Comparison of ENCODE assay signal across 8 cellular contexts in the genomic region with DNA sequence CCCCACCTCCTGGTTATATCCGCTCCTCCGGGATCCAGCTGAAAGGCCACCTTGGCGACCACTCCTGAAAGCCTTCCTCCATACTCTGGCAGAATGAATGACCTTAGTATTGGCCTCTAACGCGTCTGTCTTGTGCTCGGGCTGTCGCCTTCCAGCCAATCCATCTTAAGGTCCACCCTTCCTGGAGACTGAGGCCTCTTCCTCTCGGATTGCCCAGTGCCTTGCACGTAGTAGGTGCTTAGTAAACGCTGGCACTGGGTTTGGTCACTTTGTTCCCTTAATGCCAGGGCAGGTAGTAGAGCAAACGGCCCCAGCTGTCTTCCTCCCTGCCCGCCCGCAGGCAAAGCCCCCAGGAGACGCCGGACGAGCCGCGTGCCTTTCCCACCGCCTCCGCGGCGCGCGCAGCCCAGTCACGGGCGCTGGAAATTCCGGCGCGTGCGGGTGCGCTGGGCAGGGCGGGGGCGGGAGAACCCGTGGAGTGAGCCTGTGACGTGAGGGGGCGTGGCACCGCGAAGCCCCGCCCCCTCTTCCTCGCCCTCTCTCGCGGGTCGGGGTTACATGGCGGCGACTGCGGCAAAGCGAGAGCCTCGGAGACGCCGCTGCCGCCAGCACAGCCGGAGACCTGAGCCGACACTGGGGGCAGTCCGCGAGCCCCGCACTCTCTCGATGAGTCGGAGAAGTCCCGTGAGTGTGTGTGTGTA. TPM values are rescaled to one million over a fixed set of nuclear protein-coding genes. Genes with fewer than 3 reads are reported as not detected.
DNase-seq lines count a peak whose midpoint lies in the region; ATAC-seq, FAIRE-seq and TF ChIP-seq lines count a peak whose summit lies in the region.

A gene (plus strand): TSS at position 527 of the 701 bp plus-strand sequence. CDS start 27,242 bp downstream, outside the sequence.

- peak within 1 kb of the TSS; percentile 82 to 94 for H3K4me3 ChIP-seq in kidney (ENCODE audit: low read length in 2 of 2)

- ATAC-seq in GM18907 (IDR thresholded peaks at IDR 0.05; ENCODE audit: unreplicated experiment) (peak; percentile 72), HG03139 (IDR thresholded peaks at IDR 0.05; ENCODE audit: unreplicated experiment) (peak; percentile 66)
- peak; percentile 71 to 77 for ATAC-seq in activated CD4-positive, CD25-positive, alpha-beta regulatory T cell treated with anti-CD3 and anti-CD28 coated beads, Interleukin-2, amount 50 U/mL, for 24 hours
- peak; percentile 87 for ATAC-seq in central memory CD8-positive, alpha-beta T cell (replicated peaks; ENCODE audit: extremely low read depth, poor library complexity, severe bottlenecking)

- H3K27me3 Mint-ChIP-seq in central memory CD8-positive, alpha-beta T cell: no peaks in the 10 kb centered on the region

- peak within 1 kb of the TSS; percentile 90 for H3K27ac ChIP-seq in kidney (ENCODE audit: low read depth in 2 of 2, low read length in 2 of 2)

- intact Hi-C loops in kidney (cut with DNase I): no loop called here

- no peaks in the 10 kb centered on the region for H3K36me3 ChIP-seq in kidney (ENCODE audit: control insufficient read depth in 1 of 2, insufficient read depth in 2 of 2, low read length in 2 of 2)

- H3K27ac Mint-ChIP-seq in central memory CD8-positive, alpha-beta T cell (ENCODE audit: low read depth): peak within 1 kb of the TSS; percentile 93

- H3K9me3 ChIP-seq in kidney (ENCODE audit: control insufficient read depth in 1 of 2, low read length in 2 of 2): no peaks in the 10 kb centered on the region

- H3K4me1 ChIP-seq in kidney (ENCODE audit: control insufficient read depth in 1 of 2, insufficient read depth in 1 of 2, low read depth in 1 of 2, low read length in 2 of 2): peaks cover 0 to 10% of the 10 kb centered on the region in 2 donors

- H3K4me3 Mint-ChIP-seq in central memory CD8-positive, alpha-beta T cell: peak within 1 kb of the TSS; percentile 96

- H3K36me3 Mint-ChIP-seq in central memory CD8-positive, alpha-beta T cell (ENCODE audit: insufficient read depth): peaks cover 20% of the 10 kb centered on the region

- no peaks in the 10 kb centered on the region for H3K9me3 Mint-ChIP-seq in central memory CD8-positive, alpha-beta T cell

- H3K9ac ChIP-seq in kidney (ENCODE audit: low read length in 2 of 2): peak within 1 kb of the TSS; percentile 20 to 93

- peaks cover 38% of the 10 kb centered on the region for H3K4me1 Mint-ChIP-seq in central memory CD8-positive, alpha-beta T cell

- DNase-seq in AG08396 (ENCODE audit: low spot score) (peak; percentile 99), NCI-H345 treated with DMSO at 0.1 percent for 48 hours (lab: John Stamatoyannopoulos, UW; ENCODE audit: unreplicated experiment) (peak; percentile 45), kidney (peak; percentile 98)
- peak; percentile 88 for DNase-seq in central memory CD8-positive, alpha-beta T cell (ENCODE audit: low spot score in 2 of 2)
- DNase-seq in stimulated activated CD4-positive, alpha-beta T cell treated with anti-CD3 and anti-CD28 coated beads, Interleukin-15, amount 100 ng/mL, for 1 hour (ENCODE audit: low read depth in 1 of 2, low spot score in 1 of 2): peak; percentile 92 to 97

- TF ChIP-seq CTCF in kidney (IDR thresholded peaks at IDR 0.05; ENCODE audit: borderline replicate concordance, extremely low read depth, insufficient read depth): no peak

- no peak for FAIRE-seq in kidney (lab: Jason Lieb, UNC)

RNA-seq across cellular contexts. Expression of the gene that starts here (rescaled TPM):
- total RNA-seq in kidney: 22.9 TPM
- polyA plus RNA-seq in kidney (ENCODE audit: insufficient read depth, low read depth, low replicate concordance): 6.5 TPM

Comparison
In these comparisons a context has a peak if more than half of its experiments do, and no peak if none do; other contexts are left out.
1. Peak in every context shown above with its lines: DNase-seq, ATAC-seq, H3K4me3 ChIP-seq and H3K27ac ChIP-seq.
2. DNase-seq: peak in every context shown above with its lines; median percentile 99 in AG08396; 98 in kidney; 94 in stimulated activated CD4-positive, alpha-beta T cell treated with anti-CD3 and anti-CD28 coated beads, Interleukin-15, amount 100 ng/mL, for 1 hour; 88 in central memory CD8-positive, alpha-beta T cell; 45 in NCI-H345 treated with DMSO at 0.1 percent for 48 hours.